In genomic region chr10:58393317-58393716, GRCh38 we compare ENCODE assay signal across 3 cellular contexts.
TF ChIP-seq lines count a peak whose summit lies in the region.

No MANE protein-coding gene starts in this region.

TF ChIP-seq in A549, 52 proteins besides CTCF, POLR2A, EP300 and RAD21:
- TF ChIP-seq ZFP36 (IDR thresholded peaks at IDR 0.05; ENCODE audit: borderline replicate concordance, partially characterized antibody) (no peak), SMC3 (IDR thresholded peaks at IDR 0.05) (0 out of 3 replicates have a peak, but pooled peaks have one; percentile 22)
TF ChIP-seq in A549: peak in this region for 1.

TF ChIP-seq in HCT116, 20 proteins besides CTCF, POLR2A, EP300 and RAD21:
- TF ChIP-seq EGR1 (IDR thresholded peaks at IDR 0.05; ENCODE audit: low read depth) (no peak), CBX3 (IDR thresholded peaks at IDR 0.05; ENCODE audit: low read depth) (no peak), POLR2AphosphoS5 (IDR thresholded peaks at IDR 0.05; ENCODE audit: low read depth, low read length) (no peak), SIN3A (IDR thresholded peaks at IDR 0.05; ENCODE audit: low read depth) (no peak), CEBPB (IDR thresholded peaks at IDR 0.05; ENCODE audit: low read depth) (no peak), TCF7L2 (IDR thresholded peaks at IDR 0.05; ENCODE audit: borderline replicate concordance, extremely low read depth, insufficient read depth, insufficient read length) (no peak), EZH2 (IDR thresholded peaks at IDR 0.05) (no peak), SP1 (IDR thresholded peaks at IDR 0.05; ENCODE audit: low read depth) (no peak), ZNF274 (IDR thresholded peaks at IDR 0.05; ENCODE audit: low read depth, low read length) (no peak), FOSL1 (IDR thresholded peaks at IDR 0.05; ENCODE audit: low read depth) (no peak), ZBTB33 (IDR thresholded peaks at IDR 0.05; ENCODE audit: extremely low read depth, insufficient replicate concordance, low read length) (no peak), ELF1 (IDR thresholded peaks at IDR 0.05; ENCODE audit: borderline replicate concordance, low read depth) (no peak), EZH2phosphoT487 (IDR thresholded peaks at IDR 0.05; ENCODE audit: borderline replicate concordance) (no peak), MAX (IDR thresholded peaks at IDR 0.05) (no peak), SRF (IDR thresholded peaks at IDR 0.05; ENCODE audit: low read depth) (no peak)

TF ChIP-seq in GM12891, 5 proteins besides CTCF, POLR2A, EP300 and RAD21:
- TF ChIP-seq PAX5 (IDR thresholded peaks at IDR 0.05; ENCODE audit: insufficient read depth, low read length, severe bottlenecking) (no peak), TAF1 (IDR thresholded peaks at IDR 0.05; ENCODE audit: low read depth, low read length) (no peak)
